Comparison of ENCODE assay signal across 14 cellular contexts in the genomic region with DNA sequence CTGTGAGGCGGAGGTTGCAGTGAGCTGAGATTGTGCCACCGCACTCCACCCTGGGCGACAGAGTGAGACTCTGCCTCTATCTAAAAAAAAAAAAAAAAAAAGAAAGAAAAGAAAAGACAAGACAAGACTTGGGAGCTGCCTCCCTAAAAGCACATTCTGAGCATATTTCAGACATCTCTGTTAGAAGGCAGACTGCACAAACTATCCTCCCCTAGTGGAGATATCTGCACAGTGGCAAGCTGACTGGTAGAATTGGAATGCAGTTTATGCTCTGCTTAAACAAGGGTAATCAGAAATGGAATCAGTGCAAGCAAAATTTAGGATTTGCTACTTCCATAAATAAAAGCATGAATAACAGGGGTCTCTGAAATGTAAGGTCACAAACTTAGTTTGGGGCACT. TPM values are rescaled to one million over a fixed set of nuclear protein-coding genes. Genes with fewer than 3 reads are reported as not detected.
DNase-seq lines count a peak whose midpoint lies in the region; ATAC-seq and TF ChIP-seq lines count a peak whose summit lies in the region.
"Had no signal": no experiment of that assay in that cellular context is flagged by ENCODE, and none has a peak within 500 bp of the region (broad histone marks: within the 10 kb centered on the region; RNA-seq: fewer than 3 reads in every experiment).

No MANE protein-coding gene starts in this region.

- CTCF ChIA-PET in AG04450 (lab: Charles Lee), result interaction anchor here (0.6 to 1.5 kb wide), 6 partner anchors 8 to 64 kb away, joined by 4 to 5 read pairs (median 4); no protein-coding TSS in a partner anchor
- CTCF ChIA-PET in WTC11 (lab: Charles Lee), result interaction anchor here (0.6 to 2.0 kb wide), 2 partner anchors 17 to 43 kb away, joined by 3 to 8 read pairs; no protein-coding TSS in a partner anchor
- CTCF ChIA-PET in T-cell (lab: Charles Lee), result no interaction called here

- H3K27ac Mint-ChIP-seq in WTC11, result no peak overlapping the region
- no peak overlapping the region for H3K27ac Mint-ChIP-seq in T-cell
- no peak overlapping the region for H3K27ac Mint-ChIP-seq in activated T-cell treated with anti-CD3 and anti-CD28 coated beads, Interleukin-2, amount 50 U/mL, for 24 hours
- H3K27ac Mint-ChIP-seq: activated naive CD4-positive, alpha-beta T cell treated with anti-CD3 and anti-CD28 coated beads, Interleukin-2, amount 50 U/mL, for 72 hours had no signal

- H3K27ac ChIP-seq in AG04450 (ENCODE audit: low read depth, low read length), result no peak overlapping the region
- H3K27ac ChIP-seq: HL-60, lower lobe of right lung had no signal

- H3K27me3 Mint-ChIP-seq in WTC11 (ENCODE audit: low read depth), result no peaks in the 10 kb centered on the region; the same call in 1 of the 2 replicates
- peaks cover 0 to 3% of the 10 kb centered on the region in 2 donors for H3K27me3 Mint-ChIP-seq in T-cell
- H3K27me3 Mint-ChIP-seq in activated T-cell treated with anti-CD3 and anti-CD28 coated beads, Interleukin-2, amount 50 U/mL, for 24 hours, result no peaks in the 10 kb centered on the region

- no peak for ATAC-seq in WTC11
- ATAC-seq in stimulated activated naive CD8-positive, alpha-beta T cell treated with anti-CD3 and anti-CD28 coated beads, Interleukin-15, Interleukin-2, amounts not matched to agents 100 U/mL and 50 U/mL, for 24 hours, result no peak
- ATAC-seq in T-cell (replicated peaks in 1 of 4), result no peak
- ATAC-seq: activated naive CD4-positive, alpha-beta T cell treated with anti-CD3 and anti-CD28 coated beads, Interleukin-2, amount 50 U/mL, for 72 hours; lower lobe of right lung had no signal

- H3K36me3 Mint-ChIP-seq in WTC11, result no peaks in the 10 kb centered on the region; the same call in 1 of the 2 replicates
- no peaks in the 10 kb centered on the region for H3K36me3 Mint-ChIP-seq in T-cell
- no peaks in the 10 kb centered on the region for H3K36me3 Mint-ChIP-seq in activated T-cell treated with anti-CD3 and anti-CD28 coated beads, Interleukin-2, amount 50 U/mL, for 24 hours (ENCODE audit: low read depth)
- H3K36me3 Mint-ChIP-seq: activated naive CD4-positive, alpha-beta T cell treated with anti-CD3 and anti-CD28 coated beads, Interleukin-2, amount 50 U/mL, for 72 hours had no signal

- POLR2A ChIA-PET in AG04450 (lab: Yijun Ruan, JAX), result interaction anchor here (0.7 kb wide), 1 partner anchor 14 kb away, joined by 3 read pairs; no protein-coding TSS in a partner anchor
- POLR2A ChIA-PET in WTC11 (lab: Charles Lee), result interaction anchor here (0.6 kb wide), 1 partner anchor 43 kb away, joined by 3 read pairs; no protein-coding TSS in a partner anchor
- POLR2A ChIA-PET in T-cell (lab: Charles Lee), result interaction anchor here in 1 of 2 donors (0.7 kb wide), 1 partner anchor 58 kb away, joined by 6 read pairs; no protein-coding TSS in a partner anchor

- no peaks in the 10 kb centered on the region for H3K27me3 ChIP-seq in AG04450 (ENCODE audit: control insufficient read depth, insufficient read depth, low read length)

- H3K4me3 ChIP-seq in AG04450 (ENCODE audit: low read depth, low read length), result no peak overlapping the region
- H3K4me3 ChIP-seq: lower lobe of right lung had no signal

- TF ChIP-seq CTCF in AG04450 (IDR thresholded peaks at IDR 0.05; ENCODE audit: low read depth, low read length), result peak; percentile 82
- no peak for TF ChIP-seq CTCF in WTC11 (IDR thresholded peaks at IDR 0.05)

- DNase-seq in AG04450 (ENCODE audit: low read depth, low spot score), result peak; percentile 56
- peak; percentile 19 for DNase-seq in HS-5 (ENCODE audit: low read depth)
- peak; percentile 38 for DNase-seq in astrocyte of the hippocampus (ENCODE audit: low read depth, low spot score)
- peak; percentile 72 for DNase-seq in iris pigment epithelial cell (ENCODE audit: low read depth)
- DNase-seq in WTC11 (ENCODE audit: low spot score), result no peak
- no peak for DNase-seq in stimulated activated naive CD8-positive, alpha-beta T cell treated with anti-CD3 and anti-CD28 coated beads, Interleukin-15, Interleukin-2, amounts not matched to agents 100 U/mL and 50 U/mL, for 24 hours
- DNase-seq in T-cell, result no peak
- no peak for DNase-seq in activated T-cell treated with anti-CD3 and anti-CD28 coated beads, Interleukin-2, amount 50 U/mL, for 24 hours
- DNase-seq: C1 segment of cervical spinal cord, dermis blood vessel endothelial cell, lower lobe of right lung, NCI-H1048 had no signal

- H3K9me3 Mint-ChIP-seq in WTC11 (no peaks in the 10 kb centered on the region), T-cell (no peaks in the 10 kb centered on the region)
- H3K9me3 Mint-ChIP-seq in activated T-cell treated with anti-CD3 and anti-CD28 coated beads, Interleukin-2, amount 50 U/mL, for 24 hours, result no peaks in the 10 kb centered on the region
- H3K9me3 Mint-ChIP-seq: activated naive CD4-positive, alpha-beta T cell treated with anti-CD3 and anti-CD28 coated beads, Interleukin-2, amount 50 U/mL, for 72 hours had no signal

- H3K4me1 Mint-ChIP-seq in WTC11 (peaks cover 9% of the 10 kb centered on the region), T-cell (no peaks in the 10 kb centered on the region)
- no peaks in the 10 kb centered on the region for H3K4me1 Mint-ChIP-seq in activated T-cell treated with anti-CD3 and anti-CD28 coated beads, Interleukin-2, amount 50 U/mL, for 24 hours (ENCODE audit: low read depth)

- H3K4me3 Mint-ChIP-seq in WTC11 (no peak overlapping the region), T-cell (no peak overlapping the region)
- no peak overlapping the region for H3K4me3 Mint-ChIP-seq in activated T-cell treated with anti-CD3 and anti-CD28 coated beads, Interleukin-2, amount 50 U/mL, for 24 hours

- no peaks in the 10 kb centered on the region for H3K9me3 ChIP-seq in AG04450 (ENCODE audit: control insufficient read depth, insufficient read depth, low read length)
- H3K9me3 ChIP-seq: lower lobe of right lung had no signal

TF ChIP-seq in WTC11, 78 proteins besides CTCF, POLR2A, EP300 and RAD21 (continues in another document):
- TF ChIP-seq NR3C1 (CRISPR knock-in tag; conservative IDR thresholded peaks at IDR 0.05; ENCODE audit: low read depth) (no peak), ZNF121 (CRISPR knock-in tag; IDR thresholded peaks at IDR 0.05) (no peak), ZNF232 (CRISPR knock-in tag; IDR thresholded peaks at IDR 0.05) (no peak), ETV6 (CRISPR knock-in tag; IDR thresholded peaks at IDR 0.05) (no peak)
- TF ChIP-seq, protein P1, sequence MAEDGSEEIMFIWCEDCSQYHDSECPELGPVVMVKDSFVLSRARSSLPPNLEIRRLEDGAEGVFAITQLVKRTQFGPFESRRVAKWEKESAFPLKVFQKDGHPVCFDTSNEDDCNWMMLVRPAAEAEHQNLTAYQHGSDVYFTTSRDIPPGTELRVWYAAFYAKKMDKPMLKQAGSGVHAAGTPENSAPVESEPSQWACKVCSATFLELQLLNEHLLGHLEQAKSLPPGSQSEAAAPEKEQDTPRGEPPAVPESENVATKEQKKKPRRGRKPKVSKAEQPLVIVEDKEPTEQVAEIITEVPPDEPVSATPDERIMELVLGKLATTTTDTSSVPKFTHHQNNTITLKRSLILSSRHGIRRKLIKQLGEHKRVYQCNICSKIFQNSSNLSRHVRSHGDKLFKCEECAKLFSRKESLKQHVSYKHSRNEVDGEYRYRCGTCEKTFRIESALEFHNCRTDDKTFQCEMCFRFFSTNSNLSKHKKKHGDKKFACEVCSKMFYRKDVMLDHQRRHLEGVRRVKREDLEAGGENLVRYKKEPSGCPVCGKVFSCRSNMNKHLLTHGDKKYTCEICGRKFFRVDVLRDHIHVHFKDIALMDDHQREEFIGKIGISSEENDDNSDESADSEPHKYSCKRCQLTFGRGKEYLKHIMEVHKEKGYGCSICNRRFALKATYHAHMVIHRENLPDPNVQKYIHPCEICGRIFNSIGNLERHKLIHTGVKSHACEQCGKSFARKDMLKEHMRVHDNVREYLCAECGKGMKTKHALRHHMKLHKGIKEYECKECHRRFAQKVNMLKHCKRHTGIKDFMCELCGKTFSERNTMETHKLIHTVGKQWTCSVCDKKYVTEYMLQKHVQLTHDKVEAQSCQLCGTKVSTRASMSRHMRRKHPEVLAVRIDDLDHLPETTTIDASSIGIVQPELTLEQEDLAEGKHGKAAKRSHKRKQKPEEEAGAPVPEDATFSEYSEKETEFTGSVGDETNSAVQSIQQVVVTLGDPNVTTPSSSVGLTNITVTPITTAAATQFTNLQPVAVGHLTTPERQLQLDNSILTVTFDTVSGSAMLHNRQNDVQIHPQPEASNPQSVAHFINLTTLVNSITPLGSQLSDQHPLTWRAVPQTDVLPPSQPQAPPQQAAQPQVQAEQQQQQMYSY (CRISPR knock-in tag; IDR thresholded peaks at IDR 0.05), result no peak
- TF ChIP-seq, protein P2, sequence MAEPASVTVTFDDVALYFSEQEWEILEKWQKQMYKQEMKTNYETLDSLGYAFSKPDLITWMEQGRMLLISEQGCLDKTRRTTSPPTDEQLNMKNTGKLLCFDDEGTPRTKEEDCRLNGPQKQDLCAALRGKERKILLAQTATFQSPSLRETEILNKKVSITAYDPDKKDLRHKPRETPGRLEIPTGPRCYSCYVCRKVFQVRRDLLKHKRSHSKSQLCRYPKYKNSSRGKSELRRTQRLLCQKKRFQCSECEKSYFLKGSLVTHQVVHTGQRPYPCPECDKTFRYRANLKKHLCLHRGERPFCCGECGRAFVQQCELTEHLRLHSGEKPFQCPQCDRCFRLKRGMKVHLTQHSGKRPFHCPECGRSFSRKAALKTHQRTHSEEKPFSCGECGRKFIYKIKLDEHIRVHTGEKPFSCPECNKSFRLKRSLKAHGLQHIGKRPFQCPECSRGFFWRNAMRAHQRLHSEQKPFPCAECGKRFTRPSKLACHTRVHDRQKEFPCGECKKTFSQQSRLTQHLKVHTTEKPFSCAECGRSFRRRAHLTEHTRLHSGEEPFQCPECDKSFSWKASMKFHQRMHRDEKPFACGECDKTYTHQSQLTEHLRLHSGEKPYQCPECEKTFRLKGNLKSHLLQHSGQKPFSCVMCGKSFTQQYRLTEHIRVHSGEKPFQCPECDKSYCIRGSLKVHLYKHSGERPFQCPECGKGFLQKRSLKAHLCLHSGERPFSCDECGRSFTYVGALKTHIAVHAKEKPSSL (CRISPR knock-in tag; conservative IDR thresholded peaks at IDR 0.05), result no peak
- TF ChIP-seq, protein P3, sequence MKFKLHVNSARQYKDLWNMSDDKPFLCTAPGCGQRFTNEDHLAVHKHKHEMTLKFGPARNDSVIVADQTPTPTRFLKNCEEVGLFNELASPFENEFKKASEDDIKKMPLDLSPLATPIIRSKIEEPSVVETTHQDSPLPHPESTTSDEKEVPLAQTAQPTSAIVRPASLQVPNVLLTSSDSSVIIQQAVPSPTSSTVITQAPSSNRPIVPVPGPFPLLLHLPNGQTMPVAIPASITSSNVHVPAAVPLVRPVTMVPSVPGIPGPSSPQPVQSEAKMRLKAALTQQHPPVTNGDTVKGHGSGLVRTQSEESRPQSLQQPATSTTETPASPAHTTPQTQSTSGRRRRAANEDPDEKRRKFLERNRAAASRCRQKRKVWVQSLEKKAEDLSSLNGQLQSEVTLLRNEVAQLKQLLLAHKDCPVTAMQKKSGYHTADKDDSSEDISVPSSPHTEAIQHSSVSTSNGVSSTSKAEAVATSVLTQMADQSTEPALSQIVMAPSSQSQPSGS (CRISPR knock-in tag; IDR thresholded peaks at IDR 0.05; ENCODE audit: borderline replicate concordance, low read depth), result no peak

RNA-seq across cellular contexts. Expression of a gene that starts 31.8 kb away (rescaled TPM):
- 0.19 and 0.33 TPM in 2 replicates for polyA plus RNA-seq in AG04450 (2011; rRNA removed)
- polyA minus RNA-seq in AG04450 (2011; rRNA and poly(A)+ RNA removed), result 0.17 TPM in 1 of 2 replicates, not detected in the other
- total RNA-seq in WTC11 (2021) (38.3 to 40.9 TPM (median 40.8 TPM) in 3 replicates), T-cell (under 1 TPM in 4 of 5 donors, not detected in 1; 0.07 to 0.29 (median 0.17) TPM)
- total RNA-seq: lower lobe of right lung had no signal

Comparison
In these comparisons a context has a peak if more than half of its experiments do, and no peak if none do; other contexts are left out.
1. DNase-seq: peak in AG04450 (single experiment), HS-5 (single experiment), astrocyte of the hippocampus (single experiment) and iris pigment epithelial cell (single experiment); none in WTC11 (single experiment), stimulated activated naive CD8-positive, alpha-beta T cell treated with anti-CD3 and anti-CD28 coated beads, Interleukin-15, Interleukin-2, amounts not matched to agents 100 U/mL and 50 U/mL, for 24 hours (single experiment), T-cell (0 of 34) and activated T-cell treated with anti-CD3 and anti-CD28 coated beads, Interleukin-2, amount 50 U/mL, for 24 hours (single experiment).
2. RNA of a gene that starts 31.8 kb away (total RNA-seq): 38.3 to 40.9 TPM in WTC11; 0.07 to 0.29 TPM in T-cell; every median in the first group is over 10 times any median in the second.
3. CTCF ChIA-PET loops: an anchor here in AG04450 (0.6 to 1.5 kb wide) and WTC11 (0.6 to 2.0 kb wide); none called in T-cell.